Comparison of ENCODE assay signal across 2 cellular contexts in the genomic region with DNA sequence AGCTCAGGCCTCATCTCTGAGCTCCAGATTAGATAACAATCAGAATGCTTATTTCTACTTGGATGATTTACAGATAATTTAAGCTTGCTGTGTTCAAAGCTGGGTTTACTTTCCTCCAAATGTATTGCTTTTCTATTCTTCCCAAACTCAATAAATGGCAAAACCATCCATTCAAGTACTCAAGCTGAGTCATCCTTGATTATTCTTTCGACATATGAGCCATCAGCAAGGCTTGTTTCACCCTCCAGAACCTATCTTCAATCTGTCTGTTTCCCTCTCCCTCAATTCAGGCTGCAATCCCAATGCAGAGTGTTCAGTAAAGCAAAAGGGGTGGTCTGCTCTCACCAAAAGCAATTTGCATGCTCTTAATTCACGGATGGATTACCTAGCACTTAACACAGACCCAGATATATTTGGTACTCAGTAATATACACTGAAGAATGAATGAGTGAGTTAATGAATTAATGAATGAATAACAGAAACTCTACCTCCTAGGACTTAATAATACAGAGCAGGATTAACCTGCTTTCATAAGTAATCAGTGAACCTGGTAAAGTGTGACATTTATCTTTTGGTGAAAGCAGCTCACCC.
TF ChIP-seq lines count a peak whose summit lies in the region.

No MANE protein-coding gene starts in this region.

TF ChIP-seq in WTC11, 78 proteins besides CTCF, POLR2A, EP300 and RAD21:
- TF ChIP-seq GABPB1 (CRISPR knock-in tag; IDR thresholded peaks at IDR 0.05), result no peak
- TF ChIP-seq EMX1 (CRISPR knock-in tag; IDR thresholded peaks at IDR 0.05), result no peak
- TF ChIP-seq, protein P1, sequence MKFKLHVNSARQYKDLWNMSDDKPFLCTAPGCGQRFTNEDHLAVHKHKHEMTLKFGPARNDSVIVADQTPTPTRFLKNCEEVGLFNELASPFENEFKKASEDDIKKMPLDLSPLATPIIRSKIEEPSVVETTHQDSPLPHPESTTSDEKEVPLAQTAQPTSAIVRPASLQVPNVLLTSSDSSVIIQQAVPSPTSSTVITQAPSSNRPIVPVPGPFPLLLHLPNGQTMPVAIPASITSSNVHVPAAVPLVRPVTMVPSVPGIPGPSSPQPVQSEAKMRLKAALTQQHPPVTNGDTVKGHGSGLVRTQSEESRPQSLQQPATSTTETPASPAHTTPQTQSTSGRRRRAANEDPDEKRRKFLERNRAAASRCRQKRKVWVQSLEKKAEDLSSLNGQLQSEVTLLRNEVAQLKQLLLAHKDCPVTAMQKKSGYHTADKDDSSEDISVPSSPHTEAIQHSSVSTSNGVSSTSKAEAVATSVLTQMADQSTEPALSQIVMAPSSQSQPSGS (CRISPR knock-in tag; IDR thresholded peaks at IDR 0.05; ENCODE audit: borderline replicate concordance, low read depth), result no peak
- TF ChIP-seq NR3C1 (CRISPR knock-in tag; conservative IDR thresholded peaks at IDR 0.05; ENCODE audit: low read depth), result no peak
- no peak for TF ChIP-seq NR1H2 (CRISPR knock-in tag; IDR thresholded peaks at IDR 0.05)
- TF ChIP-seq, protein P2, sequence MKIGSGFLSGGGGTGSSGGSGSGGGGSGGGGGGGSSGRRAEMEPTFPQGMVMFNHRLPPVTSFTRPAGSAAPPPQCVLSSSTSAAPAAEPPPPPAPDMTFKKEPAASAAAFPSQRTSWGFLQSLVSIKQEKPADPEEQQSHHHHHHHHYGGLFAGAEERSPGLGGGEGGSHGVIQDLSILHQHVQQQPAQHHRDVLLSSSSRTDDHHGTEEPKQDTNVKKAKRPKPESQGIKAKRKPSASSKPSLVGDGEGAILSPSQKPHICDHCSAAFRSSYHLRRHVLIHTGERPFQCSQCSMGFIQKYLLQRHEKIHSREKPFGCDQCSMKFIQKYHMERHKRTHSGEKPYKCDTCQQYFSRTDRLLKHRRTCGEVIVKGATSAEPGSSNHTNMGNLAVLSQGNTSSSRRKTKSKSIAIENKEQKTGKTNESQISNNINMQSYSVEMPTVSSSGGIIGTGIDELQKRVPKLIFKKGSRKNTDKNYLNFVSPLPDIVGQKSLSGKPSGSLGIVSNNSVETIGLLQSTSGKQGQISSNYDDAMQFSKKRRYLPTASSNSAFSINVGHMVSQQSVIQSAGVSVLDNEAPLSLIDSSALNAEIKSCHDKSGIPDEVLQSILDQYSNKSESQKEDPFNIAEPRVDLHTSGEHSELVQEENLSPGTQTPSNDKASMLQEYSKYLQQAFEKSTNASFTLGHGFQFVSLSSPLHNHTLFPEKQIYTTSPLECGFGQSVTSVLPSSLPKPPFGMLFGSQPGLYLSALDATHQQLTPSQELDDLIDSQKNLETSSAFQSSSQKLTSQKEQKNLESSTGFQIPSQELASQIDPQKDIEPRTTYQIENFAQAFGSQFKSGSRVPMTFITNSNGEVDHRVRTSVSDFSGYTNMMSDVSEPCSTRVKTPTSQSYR (CRISPR knock-in tag; IDR thresholded peaks at IDR 0.05), result no peak
- TF ChIP-seq, protein P3, sequence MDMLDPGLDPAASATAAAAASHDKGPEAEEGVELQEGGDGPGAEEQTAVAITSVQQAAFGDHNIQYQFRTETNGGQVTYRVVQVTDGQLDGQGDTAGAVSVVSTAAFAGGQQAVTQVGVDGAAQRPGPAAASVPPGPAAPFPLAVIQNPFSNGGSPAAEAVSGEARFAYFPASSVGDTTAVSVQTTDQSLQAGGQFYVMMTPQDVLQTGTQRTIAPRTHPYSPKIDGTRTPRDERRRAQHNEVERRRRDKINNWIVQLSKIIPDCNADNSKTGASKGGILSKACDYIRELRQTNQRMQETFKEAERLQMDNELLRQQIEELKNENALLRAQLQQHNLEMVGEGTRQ (CRISPR knock-in tag; IDR thresholded peaks at IDR 0.05), result no peak
- TF ChIP-seq, protein P4, sequence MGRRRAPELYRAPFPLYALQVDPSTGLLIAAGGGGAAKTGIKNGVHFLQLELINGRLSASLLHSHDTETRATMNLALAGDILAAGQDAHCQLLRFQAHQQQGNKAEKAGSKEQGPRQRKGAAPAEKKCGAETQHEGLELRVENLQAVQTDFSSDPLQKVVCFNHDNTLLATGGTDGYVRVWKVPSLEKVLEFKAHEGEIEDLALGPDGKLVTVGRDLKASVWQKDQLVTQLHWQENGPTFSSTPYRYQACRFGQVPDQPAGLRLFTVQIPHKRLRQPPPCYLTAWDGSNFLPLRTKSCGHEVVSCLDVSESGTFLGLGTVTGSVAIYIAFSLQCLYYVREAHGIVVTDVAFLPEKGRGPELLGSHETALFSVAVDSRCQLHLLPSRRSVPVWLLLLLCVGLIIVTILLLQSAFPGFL (CRISPR knock-in tag; IDR thresholded peaks at IDR 0.05; ENCODE audit: borderline replicate concordance), result no peak
- TF ChIP-seq TCF7 (CRISPR knock-in tag; IDR thresholded peaks at IDR 0.05; ENCODE audit: low read depth), result no peak
- TF ChIP-seq, protein P5, sequence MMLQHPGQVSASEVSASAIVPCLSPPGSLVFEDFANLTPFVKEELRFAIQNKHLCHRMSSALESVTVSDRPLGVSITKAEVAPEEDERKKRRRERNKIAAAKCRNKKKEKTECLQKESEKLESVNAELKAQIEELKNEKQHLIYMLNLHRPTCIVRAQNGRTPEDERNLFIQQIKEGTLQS (CRISPR knock-in tag; conservative IDR thresholded peaks at IDR 0.05), result no peak
- TF ChIP-seq IRF2 (CRISPR knock-in tag; IDR thresholded peaks at IDR 0.05; ENCODE audit: borderline replicate concordance, low read depth), result no peak

TF ChIP-seq in HepG2, 621 proteins besides CTCF, POLR2A, EP300 and RAD21:
- no peak for TF ChIP-seq CENPX (CRISPR knock-in tag; IDR thresholded peaks at IDR 0.05)
- no peak for TF ChIP-seq MAF1 (CRISPR knock-in tag; IDR thresholded peaks at IDR 0.05; ENCODE audit: borderline replicate concordance)
- TF ChIP-seq SIN3A (IDR thresholded peaks at IDR 0.05; ENCODE audit: borderline replicate concordance, low read depth, low read length), result no peak
- no peak for TF ChIP-seq HOXA9 (CRISPR knock-in tag; IDR thresholded peaks at IDR 0.05; ENCODE audit: borderline replicate concordance)
- TF ChIP-seq SNRNP70 (IDR thresholded peaks at IDR 0.05; ENCODE audit: low read depth, low read length), result no peak
- TF ChIP-seq ZNF589 (CRISPR knock-in tag; conservative IDR thresholded peaks at IDR 0.05), result no peak
- no peak for TF ChIP-seq XRCC5 (optimal IDR thresholded peaks at IDR 0.05; ENCODE audit: low read length)
- no peak for TF ChIP-seq SSRP1 (CRISPR knock-in tag; IDR thresholded peaks at IDR 0.05)
- no peak for TF ChIP-seq ZNF558 (CRISPR knock-in tag; IDR thresholded peaks at IDR 0.05; ENCODE audit: borderline replicate concordance)
- no peak for TF ChIP-seq SOX13 (IDR thresholded peaks at IDR 0.05)
- TF ChIP-seq SOX13 (CRISPR knock-in tag; conservative IDR thresholded peaks at IDR 0.05 in 1 of 2, IDR thresholded peaks at IDR 0.05 in 1 of 2), result no peak
- TF ChIP-seq, protein P6, sequence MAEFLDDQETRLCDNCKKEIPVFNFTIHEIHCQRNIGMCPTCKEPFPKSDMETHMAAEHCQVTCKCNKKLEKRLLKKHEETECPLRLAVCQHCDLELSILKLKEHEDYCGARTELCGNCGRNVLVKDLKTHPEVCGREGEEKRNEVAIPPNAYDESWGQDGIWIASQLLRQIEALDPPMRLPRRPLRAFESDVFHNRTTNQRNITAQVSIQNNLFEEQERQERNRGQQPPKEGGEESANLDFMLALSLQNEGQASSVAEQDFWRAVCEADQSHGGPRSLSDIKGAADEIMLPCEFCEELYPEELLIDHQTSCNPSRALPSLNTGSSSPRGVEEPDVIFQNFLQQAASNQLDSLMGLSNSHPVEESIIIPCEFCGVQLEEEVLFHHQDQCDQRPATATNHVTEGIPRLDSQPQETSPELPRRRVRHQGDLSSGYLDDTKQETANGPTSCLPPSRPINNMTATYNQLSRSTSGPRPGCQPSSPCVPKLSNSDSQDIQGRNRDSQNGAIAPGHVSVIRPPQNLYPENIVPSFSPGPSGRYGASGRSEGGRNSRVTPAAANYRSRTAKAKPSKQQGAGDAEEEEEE (CRISPR knock-in tag; IDR thresholded peaks at IDR 0.05; ENCODE audit: borderline replicate concordance), result no peak
- TF ChIP-seq ZFX (CRISPR knock-in tag; IDR thresholded peaks at IDR 0.05; ENCODE audit: low read depth), result no peak
- TF ChIP-seq ZNF296 (CRISPR knock-in tag; conservative IDR thresholded peaks at IDR 0.05), result no peak
